ENCODE assay signal across 12 cellular contexts in genomic region chr2:8306530-8307351, GRCh38.
DNase-seq lines count a peak whose midpoint lies in the region; ATAC-seq and TF ChIP-seq lines count a peak whose summit lies in the region.
"Had no signal": no experiment of that assay in that cellular context is flagged by ENCODE, and none has a peak within 500 bp of the region (broad histone marks: within the 10 kb centered on the region; RNA-seq: fewer than 3 reads in every experiment).

No MANE protein-coding gene starts in this region.

- H3K27ac ChIP-seq in H9 (ENCODE audit: insufficient read length, low read depth, low read length) = no peak overlapping the region
- H3K27ac ChIP-seq in upper lobe of left lung = no peak overlapping the region

- H3K9ac ChIP-seq in H9 (ENCODE audit: extremely low read depth, insufficient read length, low read length) = no peak overlapping the region

- H4K20me1 ChIP-seq in H9 (ENCODE audit: control insufficient read depth, insufficient read depth, insufficient read length) = no peaks in the 10 kb centered on the region

- peak overlapping the region in 1 of 3 experiments; percentile 37; a peak in 1 of 7 replicates for H3K27ac Mint-ChIP-seq in H9
- H3K27ac Mint-ChIP-seq in activated T-helper 1 cell treated with anti-CD3 and anti-CD28 coated beads, Interleukin-12 subunit alpha, Interleukin-12 subunit beta, Interleukin-2, Interleukin-4 antibody, amounts not matched to agents 30 ng/mL and 10 ng/mL and 1 ng/mL, durations not matched to agents 14 hours and 24 hours and 36 hours = peak overlapping the region; percentile 20
- H3K27ac Mint-ChIP-seq: CD4-positive, CD25-positive, alpha-beta regulatory T cell had no signal

- in situ Hi-C loops in ACHN (cut with HindIII; ENCODE audit: low pct_ligation_motif_present, low pct_unique_long_range_greater_than_20kb, low sequenced_read_pairs) = no loop called here

- H3K4me2 ChIP-seq in H9 (ENCODE audit: insufficient read depth, insufficient read length, low read length) = no peak overlapping the region

- TF ChIP-seq CTCF in H9 (conservative IDR thresholded peaks at IDR 0.05) (no peak), kidney epithelial cell (IDR thresholded peaks at IDR 0.05; ENCODE audit: insufficient read depth, low read length, poor library complexity, severe bottlenecking) (no peak), upper lobe of left lung (IDR thresholded peaks at IDR 0.05) (no peak)

- H2AK5ac ChIP-seq in H9 (ENCODE audit: insufficient read length, low read length) = no peak overlapping the region

- no peak overlapping the region for H4K8ac ChIP-seq in H9 (replicated peaks; ENCODE audit: insufficient read length, low read depth, low read length)

- H2AFZ ChIP-seq in H9 (ENCODE audit: low read length) = no peak overlapping the region

- no peak overlapping the region for H2BK120ac ChIP-seq in H9 (ENCODE audit: low read depth, low read length, poor library complexity, severe bottlenecking)

- H3K4me3 ChIP-seq in kidney epithelial cell (ENCODE audit: low read depth, low read length) = no peak overlapping the region
- no peak overlapping the region for H3K4me3 ChIP-seq in upper lobe of left lung

- DNase-seq in ACHN (peak; percentile 42), H9 (peak; percentile 2), kidney epithelial cell (ENCODE audit: low read depth) (peak; percentile 37), NCI-H1930 (lab: John Stamatoyannopoulos, UW) (no peak), putamen (ENCODE audit: low spot score) (no peak), upper lobe of left lung (no peak)
- no peak for DNase-seq in activated T-helper 1 cell treated with anti-CD3 and anti-CD28 coated beads, Interleukin-12 subunit alpha, Interleukin-12 subunit beta, Interleukin-2, Interleukin-4 antibody, amounts not matched to agents 30 ng/mL and 10 ng/mL and 1 ng/mL, durations not matched to agents 14 hours and 24 hours and 36 hours (ENCODE audit: low spot score)
- DNase-seq: CD4-positive, CD25-positive, alpha-beta regulatory T cell; NCI-H524 treated with DMSO at 0.1 percent for 48 hours; stimulated activated CD4-positive, alpha-beta T cell treated with anti-CD3 and anti-CD28 coated beads, Interleukin-12 subunit alpha, Interleukin-12 subunit beta, amount 100 ng/mL, for 4 hours; T-cell had no signal

- H3K23me2 ChIP-seq in H9 (ENCODE audit: insufficient read length, low read depth, low read length, poor library complexity, severe bottlenecking) = no peaks in the 10 kb centered on the region

- no peak overlapping the region for H2BK15ac ChIP-seq in H9 (ENCODE audit: low read depth, low read length)

- H3K4me1 ChIP-seq in H9 (ENCODE audit: insufficient read depth, low read length) (peaks cover 2% of the 10 kb centered on the region; the same call in 1 of the 2 replicates), upper lobe of left lung (peaks cover 4 to 11% (median 8%) of the 10 kb centered on the region in 4 donors)

- H3K56ac ChIP-seq in H9 (ENCODE audit: insufficient read length, low read depth, low read length) = no peak overlapping the region

- no peak for TF ChIP-seq EP300 in upper lobe of left lung (IDR thresholded peaks at IDR 0.05)

- H2BK5ac ChIP-seq in H9 (ENCODE audit: insufficient read length, low read length) = no peak overlapping the region

- H3K36me3 ChIP-seq in kidney epithelial cell (ENCODE audit: control insufficient read depth, insufficient read depth, low read length) (no peaks in the 10 kb centered on the region), upper lobe of left lung (no peaks in the 10 kb centered on the region)

- no CpG with 5 or more reads among the region's 7 CpGs for WGBS in H9 (ENCODE audit: extremely low coverage, insufficient read length, low lambda C conversion rate)
- WGBS in upper lobe of left lung, 2 donors = 74 to 75% methylated on average over 7 of the region's 7 CpGs

- H3K27me3 Mint-ChIP-seq in H9 (ENCODE audit: low read depth) = peaks cover 14% of the 10 kb centered on the region
- peaks cover 3% of the 10 kb centered on the region for H3K27me3 Mint-ChIP-seq in activated T-helper 1 cell treated with anti-CD3 and anti-CD28 coated beads, Interleukin-12 subunit alpha, Interleukin-12 subunit beta, Interleukin-2, Interleukin-4 antibody, amounts not matched to agents 30 ng/mL and 10 ng/mL and 1 ng/mL, durations not matched to agents 14 hours and 24 hours and 36 hours (ENCODE audit: insufficient read depth)
- H3K27me3 Mint-ChIP-seq: CD4-positive, CD25-positive, alpha-beta regulatory T cell; T-cell had no signal

- H3K79me1 ChIP-seq in H9 (ENCODE audit: insufficient read depth, low read depth, low read length, poor library complexity, severe bottlenecking) = no peaks in the 10 kb centered on the region

- peaks cover 25 to 49% of the 10 kb centered on the region in 2 experiments for H3K4me1 Mint-ChIP-seq in H9
- H3K4me1 Mint-ChIP-seq in activated T-helper 1 cell treated with anti-CD3 and anti-CD28 coated beads, Interleukin-12 subunit alpha, Interleukin-12 subunit beta, Interleukin-2, Interleukin-4 antibody, amounts not matched to agents 30 ng/mL and 10 ng/mL and 1 ng/mL, durations not matched to agents 14 hours and 24 hours and 36 hours (ENCODE audit: low read depth) = peaks cover 94% of the 10 kb centered on the region

- intact Hi-C loops in activated T-helper 1 cell treated with anti-CD3 and anti-CD28 coated beads, Interleukin-12 subunit alpha, Interleukin-12 subunit beta, Interleukin-2, Interleukin-4 antibody, amounts not matched to agents 30 ng/mL and 10 ng/mL and 1 ng/mL, durations not matched to agents 14 hours and 24 hours and 36 hours (cut with micrococcal nuclease) = loop anchor here (1.0 to 10.0 kb wide), 4 partner anchors 103 to 1102 kb away; partner anchors contain the start of gene ID2

- no peaks in the 10 kb centered on the region; a peak in 3 of 7 replicates for H3K36me3 Mint-ChIP-seq in H9 (ENCODE audit: insufficient read depth in 1 of 3, low read depth in 3 of 3)
- H3K36me3 Mint-ChIP-seq in activated T-helper 1 cell treated with anti-CD3 and anti-CD28 coated beads, Interleukin-12 subunit alpha, Interleukin-12 subunit beta, Interleukin-2, Interleukin-4 antibody, amounts not matched to agents 30 ng/mL and 10 ng/mL and 1 ng/mL, durations not matched to agents 14 hours and 24 hours and 36 hours (ENCODE audit: low read depth) = peaks cover 4% of the 10 kb centered on the region
- H3K36me3 Mint-ChIP-seq: CD4-positive, CD25-positive, alpha-beta regulatory T cell; T-cell had no signal

- no peaks in the 10 kb centered on the region for H3K27me3 ChIP-seq in H9 (ENCODE audit: insufficient read depth, low read length)
- no peaks in the 10 kb centered on the region for H3K27me3 ChIP-seq in kidney epithelial cell (ENCODE audit: control insufficient read depth, insufficient read depth, low read length)
- H3K27me3 ChIP-seq in upper lobe of left lung = no peaks in the 10 kb centered on the region

- no peak overlapping the region for H2BK20ac ChIP-seq in H9 (ENCODE audit: low read depth, low read length, poor library complexity, severe bottlenecking)

- no peak overlapping the region for H4K5ac ChIP-seq in H9 (ENCODE audit: insufficient read length, low read depth, low read length)

- no peak for TF ChIP-seq POLR2A in upper lobe of left lung (IDR thresholded peaks at IDR 0.05)

- no peak overlapping the region for H3K4me3 Mint-ChIP-seq in H9
- peak overlapping the region; percentile 0 for H3K4me3 Mint-ChIP-seq in activated T-helper 1 cell treated with anti-CD3 and anti-CD28 coated beads, Interleukin-12 subunit alpha, Interleukin-12 subunit beta, Interleukin-2, Interleukin-4 antibody, amounts not matched to agents 30 ng/mL and 10 ng/mL and 1 ng/mL, durations not matched to agents 14 hours and 24 hours and 36 hours
- H3K4me3 Mint-ChIP-seq: CD4-positive, CD25-positive, alpha-beta regulatory T cell; T-cell had no signal

- no peaks in the 10 kb centered on the region; a peak in 1 of 5 replicates for H3K9me3 Mint-ChIP-seq in H9
- H3K9me3 Mint-ChIP-seq in activated T-helper 1 cell treated with anti-CD3 and anti-CD28 coated beads, Interleukin-12 subunit alpha, Interleukin-12 subunit beta, Interleukin-2, Interleukin-4 antibody, amounts not matched to agents 30 ng/mL and 10 ng/mL and 1 ng/mL, durations not matched to agents 14 hours and 24 hours and 36 hours = peaks cover 11% of the 10 kb centered on the region
- H3K9me3 Mint-ChIP-seq: T-cell had no signal

- H3K23ac ChIP-seq in H9 (ENCODE audit: insufficient read length, low read depth, low read length) = no peak overlapping the region

- no peaks in the 10 kb centered on the region for H3K79me2 ChIP-seq in H9 (ENCODE audit: insufficient read depth, low read length)

- H3K9me3 ChIP-seq in H9 (ENCODE audit: control insufficient read depth, low read depth, low read length) (no peaks in the 10 kb centered on the region), upper lobe of left lung (no peaks in the 10 kb centered on the region)

- no peak overlapping the region for H3T11ph ChIP-seq in H9 (ENCODE audit: low read length)

- no peak overlapping the region for H3K14ac ChIP-seq in H9 (ENCODE audit: insufficient read depth, low read length)

- no peak overlapping the region for H2BK12ac ChIP-seq in H9 (ENCODE audit: insufficient read length, low read depth, low read length)

- H4K91ac ChIP-seq in H9 (ENCODE audit: insufficient read length, low read depth, low read length) = no peak overlapping the region

- H3K18ac ChIP-seq in H9 (ENCODE audit: insufficient read length, low read depth, low read length) = no peak overlapping the region

- ATAC-seq in GM18520 (IDR thresholded peaks at IDR 0.05; ENCODE audit: unreplicated experiment) = no peak
- ATAC-seq in upper lobe of left lung (ENCODE audit: low FRiP score in 2 of 2) = no peak
- ATAC-seq: T-cell had no signal

- no peak overlapping the region for H3K4ac ChIP-seq in H9 (ENCODE audit: low read depth, low read length)

Comparison
In these comparisons a context has a peak if more than half of its experiments do, and no peak if none do; other contexts are left out.
1. DNase-seq: peak in ACHN (single experiment), H9 (single experiment) and kidney epithelial cell (single experiment); none in activated T-helper 1 cell treated with anti-CD3 and anti-CD28 coated beads, Interleukin-12 subunit alpha, Interleukin-12 subunit beta, Interleukin-2, Interleukin-4 antibody, amounts not matched to agents 30 ng/mL and 10 ng/mL and 1 ng/mL, durations not matched to agents 14 hours and 24 hours and 36 hours (single experiment), NCI-H1930 (0 of 2), putamen (single experiment) and upper lobe of left lung (0 of 2).